ENCODE assay signal across 18 cellular contexts in the genomic region with DNA sequence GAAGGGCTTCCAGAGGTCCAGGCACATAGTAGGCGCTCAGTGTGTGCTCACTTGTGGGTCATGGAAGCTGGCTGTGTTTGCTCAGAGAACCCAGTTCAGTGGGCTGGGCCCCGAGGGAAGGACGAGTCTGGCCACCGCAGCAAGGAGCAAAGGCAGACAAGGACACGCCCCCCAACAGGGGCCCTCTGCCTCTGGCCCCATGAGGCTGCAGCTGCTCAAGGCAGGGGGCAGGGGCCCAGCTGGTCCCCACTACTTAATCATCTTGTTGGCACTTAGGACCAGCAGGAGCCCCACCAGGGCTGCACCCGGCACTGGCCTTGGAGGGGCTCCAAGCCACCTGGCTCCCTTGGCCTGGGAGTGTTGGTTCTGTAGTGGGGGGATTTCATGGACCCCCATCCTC. TPM values are rescaled to one million over a fixed set of nuclear protein-coding genes. Genes with fewer than 3 reads are reported as not detected.
"Had no signal": no experiment of that assay in that cellular context is flagged by ENCODE, and none has a peak within 500 bp of the region (broad histone marks: within the 10 kb centered on the region; RNA-seq: fewer than 3 reads in every experiment).

No MANE protein-coding gene starts in this region.

- ATAC-seq: activated CD4-positive, CD25-positive, alpha-beta regulatory T cell treated with anti-CD3 and anti-CD28 coated beads, Interleukin-2, amount 50 U/mL, for 24 hours; activated CD8-positive, alpha-beta T cell treated with anti-CD3 and anti-CD28 coated beads, Interleukin-2, amount 10 ng/mL, durations not matched to agents 7 days and 5 days; PC-3 had no signal

- DNase-seq: activated CD4-positive, alpha-beta T cell treated with anti-CD3 and anti-CD28 coated beads for 4 hours; activated CD8-positive, alpha-beta memory T cell treated with anti-CD3 and anti-CD28 coated beads, Interleukin-2, amount 50 U/mL, for 48 hours; activated CD8-positive, alpha-beta T cell treated with anti-CD3 and anti-CD28 coated beads, Interleukin-2, amount 10 ng/mL, durations not matched to agents 7 days and 5 days; activated effector memory CD4-positive, alpha-beta T cell treated with Interleukin-2 at 50 U/mL for 16 hours; activated naive CD4-positive, alpha-beta T cell; activated T-cell treated with anti-CD3 and anti-CD28 coated beads, Interleukin-2, amount 50 U/mL, for 1 hour; amygdala; Kasumi-1; NCI-H1105 treated with DMSO at 0.1 percent for 48 hours; NCI-H1436 treated with DMSO at 0.1 percent for 48 hours; NCI-H1930; NCI-H345; NCI-H510A; NCI-H774; PC-3; SHP77 had no signal

RNA-seq across cellular contexts. Expression of gene KCNJ12, which starts 16.1 kb away (rescaled TPM):
- total RNA-seq: activated CD8-positive, alpha-beta T cell treated with anti-CD3 and anti-CD28 coated beads, Interleukin-2, amount 10 ng/mL, durations not matched to agents 7 days and 5 days; activated T-helper 1 cell treated with anti-CD3 and anti-CD28 coated beads, Interleukin-12 subunit alpha, Interleukin-12 subunit beta, Interleukin-2, Interleukin-4 antibody, amounts not matched to agents 30 ng/mL and 10 ng/mL and 1 ng/mL, durations not matched to agents 14 hours and 24 hours and 36 hours had no signal
